ENCODE assay signal across 2 cellular contexts in genomic region chr20:4942336-4942735, GRCh38.
TF ChIP-seq lines count a peak whose summit lies in the region.

No MANE protein-coding gene starts in this region.

TF ChIP-seq in GM12878, 131 proteins besides CTCF, POLR2A, EP300 and RAD21:
- peak; percentile 15; the same call in 1 of the 2 replicates for TF ChIP-seq ZNF384 (IDR thresholded peaks at IDR 0.05; ENCODE audit: borderline replicate concordance, low read depth, low read length)
- TF ChIP-seq SUPT20H (IDR thresholded peaks at IDR 0.05; ENCODE audit: borderline replicate concordance, control insufficient read depth, low read depth, low read length), result no peak

TF ChIP-seq in SK-N-SH treated with all-trans-retinoic acid at 6 μM for 48 hours, 23 proteins besides CTCF, POLR2A, EP300 and RAD21 (continued from another document):
- TF ChIP-seq, protein P1, sequence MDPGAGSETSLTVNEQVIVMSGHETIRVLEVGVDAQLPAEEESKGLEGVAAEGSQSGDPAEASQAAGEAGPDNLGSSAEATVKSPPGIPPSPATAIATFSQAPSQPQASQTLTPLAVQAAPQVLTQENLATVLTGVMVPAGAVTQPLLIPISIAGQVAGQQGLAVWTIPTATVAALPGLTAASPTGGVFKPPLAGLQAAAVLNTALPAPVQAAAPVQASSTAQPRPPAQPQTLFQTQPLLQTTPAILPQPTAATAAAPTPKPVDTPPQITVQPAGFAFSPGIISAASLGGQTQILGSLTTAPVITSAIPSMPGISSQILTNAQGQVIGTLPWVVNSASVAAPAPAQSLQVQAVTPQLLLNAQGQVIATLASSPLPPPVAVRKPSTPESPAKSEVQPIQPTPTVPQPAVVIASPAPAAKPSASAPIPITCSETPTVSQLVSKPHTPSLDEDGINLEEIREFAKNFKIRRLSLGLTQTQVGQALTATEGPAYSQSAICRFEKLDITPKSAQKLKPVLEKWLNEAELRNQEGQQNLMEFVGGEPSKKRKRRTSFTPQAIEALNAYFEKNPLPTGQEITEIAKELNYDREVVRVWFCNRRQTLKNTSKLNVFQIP (CRISPR knock-in tag; IDR thresholded peaks at IDR 0.05; ENCODE audit: borderline replicate concordance, low read depth), result no peak
- no peak for TF ChIP-seq ISL1 (CRISPR knock-in tag; IDR thresholded peaks at IDR 0.05)
- TF ChIP-seq ZFP3 (CRISPR knock-in tag; IDR thresholded peaks at IDR 0.05), result no peak
- TF ChIP-seq BACH2 (CRISPR knock-in tag; IDR thresholded peaks at IDR 0.05; ENCODE audit: borderline replicate concordance), result no peak
- TF ChIP-seq OSR1 (CRISPR knock-in tag; IDR thresholded peaks at IDR 0.05), result no peak
- no peak for TF ChIP-seq ZC3H10 (CRISPR knock-in tag; IDR thresholded peaks at IDR 0.05)
- TF ChIP-seq CSDC2 (CRISPR knock-in tag; IDR thresholded peaks at IDR 0.05), result no peak
- no peak for TF ChIP-seq SNAI2 (CRISPR knock-in tag; IDR thresholded peaks at IDR 0.05)
- TF ChIP-seq ZNF70 (CRISPR knock-in tag; IDR thresholded peaks at IDR 0.05), result no peak
- no peak for TF ChIP-seq PPARA (CRISPR knock-in tag; IDR thresholded peaks at IDR 0.05; ENCODE audit: borderline replicate concordance)
- TF ChIP-seq TOX (CRISPR knock-in tag; IDR thresholded peaks at IDR 0.05; ENCODE audit: borderline replicate concordance), result no peak
- no peak for TF ChIP-seq ZNF8 (CRISPR knock-in tag; IDR thresholded peaks at IDR 0.05)
- TF ChIP-seq, protein P2, sequence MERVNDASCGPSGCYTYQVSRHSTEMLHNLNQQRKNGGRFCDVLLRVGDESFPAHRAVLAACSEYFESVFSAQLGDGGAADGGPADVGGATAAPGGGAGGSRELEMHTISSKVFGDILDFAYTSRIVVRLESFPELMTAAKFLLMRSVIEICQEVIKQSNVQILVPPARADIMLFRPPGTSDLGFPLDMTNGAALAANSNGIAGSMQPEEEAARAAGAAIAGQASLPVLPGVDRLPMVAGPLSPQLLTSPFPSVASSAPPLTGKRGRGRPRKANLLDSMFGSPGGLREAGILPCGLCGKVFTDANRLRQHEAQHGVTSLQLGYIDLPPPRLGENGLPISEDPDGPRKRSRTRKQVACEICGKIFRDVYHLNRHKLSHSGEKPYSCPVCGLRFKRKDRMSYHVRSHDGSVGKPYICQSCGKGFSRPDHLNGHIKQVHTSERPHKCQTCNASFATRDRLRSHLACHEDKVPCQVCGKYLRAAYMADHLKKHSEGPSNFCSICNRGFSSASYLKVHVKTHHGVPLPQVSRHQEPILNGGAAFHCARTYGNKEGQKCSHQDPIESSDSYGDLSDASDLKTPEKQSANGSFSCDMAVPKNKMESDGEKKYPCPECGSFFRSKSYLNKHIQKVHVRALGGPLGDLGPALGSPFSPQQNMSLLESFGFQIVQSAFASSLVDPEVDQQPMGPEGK (CRISPR knock-in tag; IDR thresholded peaks at IDR 0.05; ENCODE audit: borderline replicate concordance), result no peak
- TF ChIP-seq ESRRG (CRISPR knock-in tag; IDR thresholded peaks at IDR 0.05), result no peak
- TF ChIP-seq, protein P3, sequence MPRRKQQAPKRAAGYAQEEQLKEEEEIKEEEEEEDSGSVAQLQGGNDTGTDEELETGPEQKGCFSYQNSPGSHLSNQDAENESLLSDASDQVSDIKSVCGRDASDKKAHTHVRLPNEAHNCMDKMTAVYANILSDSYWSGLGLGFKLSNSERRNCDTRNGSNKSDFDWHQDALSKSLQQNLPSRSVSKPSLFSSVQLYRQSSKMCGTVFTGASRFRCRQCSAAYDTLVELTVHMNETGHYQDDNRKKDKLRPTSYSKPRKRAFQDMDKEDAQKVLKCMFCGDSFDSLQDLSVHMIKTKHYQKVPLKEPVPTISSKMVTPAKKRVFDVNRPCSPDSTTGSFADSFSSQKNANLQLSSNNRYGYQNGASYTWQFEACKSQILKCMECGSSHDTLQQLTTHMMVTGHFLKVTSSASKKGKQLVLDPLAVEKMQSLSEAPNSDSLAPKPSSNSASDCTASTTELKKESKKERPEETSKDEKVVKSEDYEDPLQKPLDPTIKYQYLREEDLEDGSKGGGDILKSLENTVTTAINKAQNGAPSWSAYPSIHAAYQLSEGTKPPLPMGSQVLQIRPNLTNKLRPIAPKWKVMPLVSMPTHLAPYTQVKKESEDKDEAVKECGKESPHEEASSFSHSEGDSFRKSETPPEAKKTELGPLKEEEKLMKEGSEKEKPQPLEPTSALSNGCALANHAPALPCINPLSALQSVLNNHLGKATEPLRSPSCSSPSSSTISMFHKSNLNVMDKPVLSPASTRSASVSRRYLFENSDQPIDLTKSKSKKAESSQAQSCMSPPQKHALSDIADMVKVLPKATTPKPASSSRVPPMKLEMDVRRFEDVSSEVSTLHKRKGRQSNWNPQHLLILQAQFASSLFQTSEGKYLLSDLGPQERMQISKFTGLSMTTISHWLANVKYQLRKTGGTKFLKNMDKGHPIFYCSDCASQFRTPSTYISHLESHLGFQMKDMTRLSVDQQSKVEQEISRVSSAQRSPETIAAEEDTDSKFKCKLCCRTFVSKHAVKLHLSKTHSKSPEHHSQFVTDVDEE (CRISPR knock-in tag; IDR thresholded peaks at IDR 0.05), result no peak
- no peak for TF ChIP-seq GLIS3 (CRISPR knock-in tag; IDR thresholded peaks at IDR 0.05)
- TF ChIP-seq ZFP30 (CRISPR knock-in tag; IDR thresholded peaks at IDR 0.05), result no peak
- no peak for TF ChIP-seq RARB (CRISPR knock-in tag; IDR thresholded peaks at IDR 0.05)
